Comparison of ENCODE assay signal across 2 cellular contexts in genomic region chr20:31722388-31723281, GRCh38.
TF ChIP-seq lines count a peak whose summit lies in the region.

Gene BCL2L1, minus strand, starts transcription at chr20:31722868. Its CDS starts 650 bp downstream, at chr20:31722218.

TF ChIP-seq in HEK293, 187 proteins besides CTCF, POLR2A, EP300 and RAD21 (continued from another document and continues in another):
- 0 out of 2 replicates have a peak, but pooled peaks have one; percentile 8 for TF ChIP-seq ZSCAN4 (tag by site-specific recombination; IDR thresholded peaks at IDR 0.05)
- TF ChIP-seq ZNF184 (tag by site-specific recombination; IDR thresholded peaks at IDR 0.05), result no peak
- no peak for TF ChIP-seq ZFP3 (tag by site-specific recombination; IDR thresholded peaks at IDR 0.05; ENCODE audit: low read depth)
- TF ChIP-seq ZNF239 (tag by site-specific recombination; IDR thresholded peaks at IDR 0.05), result no peak
- TF ChIP-seq ZNF155 (tag by site-specific recombination; IDR thresholded peaks at IDR 0.05), result no peak
- no peak for TF ChIP-seq ZNF48 (tag by site-specific recombination; IDR thresholded peaks at IDR 0.05)
- TF ChIP-seq ZNF843 (tag by site-specific recombination; IDR thresholded peaks at IDR 0.05), result 0 out of 2 replicates have a peak, but pooled peaks have one; percentile 23
- TF ChIP-seq IKZF3 (tag by site-specific recombination; IDR thresholded peaks at IDR 0.05), result no peak
- no peak for TF ChIP-seq KLF1 (tag by site-specific recombination; IDR thresholded peaks at IDR 0.05)
- 0 out of 2 replicates have a peak, but pooled peaks have one; percentile 13 for TF ChIP-seq ZNF654 (tag by site-specific recombination; IDR thresholded peaks at IDR 0.05; ENCODE audit: low read depth)
- no peak for TF ChIP-seq ZNF76 (tag by site-specific recombination; IDR thresholded peaks at IDR 0.05; ENCODE audit: borderline replicate concordance, low read depth)
- TF ChIP-seq PBX3 (CRISPR knock-in tag; IDR thresholded peaks at IDR 0.05), result no peak
- no peak for TF ChIP-seq ZNF302 (tag by site-specific recombination; IDR thresholded peaks at IDR 0.05; ENCODE audit: low read depth)
- TF ChIP-seq REPIN1 (tag by site-specific recombination; IDR thresholded peaks at IDR 0.05; ENCODE audit: low read depth), result no peak
- TF ChIP-seq ZNF132 (tag by site-specific recombination; IDR thresholded peaks at IDR 0.05; ENCODE audit: borderline replicate concordance), result no peak
- no peak for TF ChIP-seq PRDM1 (tag by site-specific recombination; IDR thresholded peaks at IDR 0.05)
- TF ChIP-seq SCRT2 (tag by site-specific recombination; IDR thresholded peaks at IDR 0.05), result no peak
- no peak for TF ChIP-seq BCL11A (tag by site-specific recombination; IDR thresholded peaks at IDR 0.05; ENCODE audit: low read depth)
- no peak for TF ChIP-seq PRDM2 (tag by site-specific recombination; IDR thresholded peaks at IDR 0.05; ENCODE audit: borderline replicate concordance)
- no peak for TF ChIP-seq ZBTB26 (tag by site-specific recombination; optimal IDR thresholded peaks at IDR 0.05)
- no peak for TF ChIP-seq YY2 (tag by site-specific recombination; IDR thresholded peaks at IDR 0.05)
- peak; percentile 74 for TF ChIP-seq GLIS1 (tag by site-specific recombination; IDR thresholded peaks at IDR 0.05)

TF ChIP-seq in K562, 482 proteins besides CTCF, POLR2A, EP300 and RAD21 (continued from another document and continues in another):
- TF ChIP-seq ZBTB12 (CRISPR knock-in tag; IDR thresholded peaks at IDR 0.05) (no peak), ZNF24 (IDR thresholded peaks at IDR 0.05) (no peak; the same call in 1 of the 2 replicates), KAT7 (CRISPR knock-in tag; IDR thresholded peaks at IDR 0.05; ENCODE audit: borderline replicate concordance) (no peak), ZEB2 (IDR thresholded peaks at IDR 0.05) (no peak), CHD2 (IDR thresholded peaks at IDR 0.05; ENCODE audit: low read depth, low read length) (0 out of 2 replicates have a peak, but pooled peaks have one; percentile 38), E2F3 (CRISPR knock-in tag; IDR thresholded peaks at IDR 0.05) (0 out of 2 replicates have a peak, but pooled peaks have one; percentile 18), NR2C1 (IDR thresholded peaks at IDR 0.05) (no peak), NR2C1 (tag; IDR thresholded peaks at IDR 0.05) (no peak), CEBPZ (IDR thresholded peaks at IDR 0.05; ENCODE audit: borderline replicate concordance, low read depth, low read length) (no peak), HMG20B (CRISPR knock-in tag; IDR thresholded peaks at IDR 0.05) (no peak), SRSF7 (optimal IDR thresholded peaks at IDR 0.05; ENCODE audit: low read depth, low read length) (no peak), ARID1B (IDR thresholded peaks at IDR 0.05) (no peak), NFE2 (IDR thresholded peaks at IDR 0.05; ENCODE audit: low read depth) (no peak), RB1 (IDR thresholded peaks at IDR 0.05; ENCODE audit: low read depth) (peak; percentile 55), TBL1XR1 (IDR thresholded peaks at IDR 0.05; ENCODE audit: low read length in 2 of 2) (peak in 1 of 2 experiments; percentile 55; a peak in 1 of 4 replicates), BHLHE40 (IDR thresholded peaks at IDR 0.05; ENCODE audit: low read length) (peak; percentile 58; the same call in 1 of the 2 replicates), ZNF780A (CRISPR knock-in tag; IDR thresholded peaks at IDR 0.05) (no peak), ZNF445 (CRISPR knock-in tag; IDR thresholded peaks at IDR 0.05; ENCODE audit: low read depth) (no peak), FOXP1 (CRISPR knock-in tag; IDR thresholded peaks at IDR 0.05) (no peak; the same call in 1 of the 2 replicates), BCL6 (CRISPR knock-in tag; IDR thresholded peaks at IDR 0.05) (no peak), HSF4 (CRISPR knock-in tag; IDR thresholded peaks at IDR 0.05; ENCODE audit: borderline replicate concordance) (no peak), ZBTB1 (CRISPR knock-in tag; IDR thresholded peaks at IDR 0.05; ENCODE audit: borderline replicate concordance, low read depth) (0 out of 2 replicates have a peak, but pooled peaks have one; percentile 45), TEAD4 (IDR thresholded peaks at IDR 0.05; ENCODE audit: low read length) (0 out of 2 replicates have a peak, but pooled peaks have one; percentile 4), TEAD4 (CRISPR knock-in tag; IDR thresholded peaks at IDR 0.05; ENCODE audit: borderline replicate concordance) (no peak), SLC30A9 (CRISPR knock-in tag; IDR thresholded peaks at IDR 0.05) (no peak), XRCC5 (IDR thresholded peaks at IDR 0.05; ENCODE audit: low read depth, low read length) (0 out of 2 replicates have a peak, but pooled peaks have one; percentile 17), ZNF639 (CRISPR knock-in tag; conservative IDR thresholded peaks at IDR 0.05 in 1 of 2, IDR thresholded peaks at IDR 0.05 in 1 of 2) (0 out of 4 replicates have a peak, but pooled peaks of 1 of the 2 experiments have one; percentile 42), ZNF121 (CRISPR knock-in tag; conservative IDR thresholded peaks at IDR 0.05) (no peak), RBM14 (IDR thresholded peaks at IDR 0.05; ENCODE audit: borderline replicate concordance, insufficient read depth, low read depth, low read length) (no peak), POLR2H (tag; IDR thresholded peaks at IDR 0.05; ENCODE audit: low read depth) (peak; percentile 25; the same call in 1 of the 2 replicates), MYC (IDR thresholded peaks at IDR 0.05; ENCODE audit: low read depth, low read length) (no peak; the same call in 1 of the 2 replicates), MYC (CRISPR knock-in tag; IDR thresholded peaks at IDR 0.05; ENCODE audit: borderline replicate concordance, low read depth) (peak; percentile 84), FOXA1 (IDR thresholded peaks at IDR 0.05; ENCODE audit: borderline replicate concordance) (no peak), CAMTA2 (CRISPR knock-in tag; conservative IDR thresholded peaks at IDR 0.05) (no peak), ZNF668 (CRISPR knock-in tag; IDR thresholded peaks at IDR 0.05) (no peak), ZNF197 (CRISPR knock-in tag; IDR thresholded peaks at IDR 0.05; ENCODE audit: low read depth) (no peak), ZNF23 (CRISPR knock-in tag; IDR thresholded peaks at IDR 0.05) (no peak), HBP1 (CRISPR knock-in tag; IDR thresholded peaks at IDR 0.05) (no peak), MYBL2 (IDR thresholded peaks at IDR 0.05; ENCODE audit: low read depth) (no peak), MYBL2 (CRISPR knock-in tag; IDR thresholded peaks at IDR 0.05; ENCODE audit: borderline replicate concordance) (no peak), RBM15 (IDR thresholded peaks at IDR 0.05; ENCODE audit: insufficient read depth, low read length) (no peak), NFYB (IDR thresholded peaks at IDR 0.05; ENCODE audit: extremely low read depth, insufficient read length) (no peak), ZBTB9 (CRISPR knock-in tag; IDR thresholded peaks at IDR 0.05) (no peak), PRMT5 (CRISPR knock-in tag; IDR thresholded peaks at IDR 0.05) (no peak), JUN (IDR thresholded peaks at IDR 0.05; ENCODE audit: borderline replicate concordance, low read depth, low read length) (no peak), JUN (CRISPR knock-in tag; IDR thresholded peaks at IDR 0.05; ENCODE audit: borderline replicate concordance) (no peak), TGIF2 (CRISPR knock-in tag; IDR thresholded peaks at IDR 0.05) (no peak), ELK3 (CRISPR knock-in tag; IDR thresholded peaks at IDR 0.05) (no peak), ZNF589 (CRISPR knock-in tag; IDR thresholded peaks at IDR 0.05; ENCODE audit: low read depth) (0 out of 2 replicates have a peak, but pooled peaks have one; percentile 43), ZBTB49 (CRISPR knock-in tag; IDR thresholded peaks at IDR 0.05; ENCODE audit: borderline replicate concordance) (no peak), NR2F6 (CRISPR knock-in tag; IDR thresholded peaks at IDR 0.05) (no peak), WHSC1 (IDR thresholded peaks at IDR 0.05; ENCODE audit: low read length) (no peak)
